ENCODE assay signal across 1 cellular context in genomic region chr19:58451358-58452101, GRCh38.
TF ChIP-seq lines count a peak whose summit lies in the region.

TSS of gene ZNF324B (plus strand) at chr19:58451622. CDS start at chr19:58453702, 2,080 bp downstream.

TF ChIP-seq in GM23338, 12 proteins besides CTCF, POLR2A, EP300 and RAD21 (continued from another document):
- TF ChIP-seq, protein P1, sequence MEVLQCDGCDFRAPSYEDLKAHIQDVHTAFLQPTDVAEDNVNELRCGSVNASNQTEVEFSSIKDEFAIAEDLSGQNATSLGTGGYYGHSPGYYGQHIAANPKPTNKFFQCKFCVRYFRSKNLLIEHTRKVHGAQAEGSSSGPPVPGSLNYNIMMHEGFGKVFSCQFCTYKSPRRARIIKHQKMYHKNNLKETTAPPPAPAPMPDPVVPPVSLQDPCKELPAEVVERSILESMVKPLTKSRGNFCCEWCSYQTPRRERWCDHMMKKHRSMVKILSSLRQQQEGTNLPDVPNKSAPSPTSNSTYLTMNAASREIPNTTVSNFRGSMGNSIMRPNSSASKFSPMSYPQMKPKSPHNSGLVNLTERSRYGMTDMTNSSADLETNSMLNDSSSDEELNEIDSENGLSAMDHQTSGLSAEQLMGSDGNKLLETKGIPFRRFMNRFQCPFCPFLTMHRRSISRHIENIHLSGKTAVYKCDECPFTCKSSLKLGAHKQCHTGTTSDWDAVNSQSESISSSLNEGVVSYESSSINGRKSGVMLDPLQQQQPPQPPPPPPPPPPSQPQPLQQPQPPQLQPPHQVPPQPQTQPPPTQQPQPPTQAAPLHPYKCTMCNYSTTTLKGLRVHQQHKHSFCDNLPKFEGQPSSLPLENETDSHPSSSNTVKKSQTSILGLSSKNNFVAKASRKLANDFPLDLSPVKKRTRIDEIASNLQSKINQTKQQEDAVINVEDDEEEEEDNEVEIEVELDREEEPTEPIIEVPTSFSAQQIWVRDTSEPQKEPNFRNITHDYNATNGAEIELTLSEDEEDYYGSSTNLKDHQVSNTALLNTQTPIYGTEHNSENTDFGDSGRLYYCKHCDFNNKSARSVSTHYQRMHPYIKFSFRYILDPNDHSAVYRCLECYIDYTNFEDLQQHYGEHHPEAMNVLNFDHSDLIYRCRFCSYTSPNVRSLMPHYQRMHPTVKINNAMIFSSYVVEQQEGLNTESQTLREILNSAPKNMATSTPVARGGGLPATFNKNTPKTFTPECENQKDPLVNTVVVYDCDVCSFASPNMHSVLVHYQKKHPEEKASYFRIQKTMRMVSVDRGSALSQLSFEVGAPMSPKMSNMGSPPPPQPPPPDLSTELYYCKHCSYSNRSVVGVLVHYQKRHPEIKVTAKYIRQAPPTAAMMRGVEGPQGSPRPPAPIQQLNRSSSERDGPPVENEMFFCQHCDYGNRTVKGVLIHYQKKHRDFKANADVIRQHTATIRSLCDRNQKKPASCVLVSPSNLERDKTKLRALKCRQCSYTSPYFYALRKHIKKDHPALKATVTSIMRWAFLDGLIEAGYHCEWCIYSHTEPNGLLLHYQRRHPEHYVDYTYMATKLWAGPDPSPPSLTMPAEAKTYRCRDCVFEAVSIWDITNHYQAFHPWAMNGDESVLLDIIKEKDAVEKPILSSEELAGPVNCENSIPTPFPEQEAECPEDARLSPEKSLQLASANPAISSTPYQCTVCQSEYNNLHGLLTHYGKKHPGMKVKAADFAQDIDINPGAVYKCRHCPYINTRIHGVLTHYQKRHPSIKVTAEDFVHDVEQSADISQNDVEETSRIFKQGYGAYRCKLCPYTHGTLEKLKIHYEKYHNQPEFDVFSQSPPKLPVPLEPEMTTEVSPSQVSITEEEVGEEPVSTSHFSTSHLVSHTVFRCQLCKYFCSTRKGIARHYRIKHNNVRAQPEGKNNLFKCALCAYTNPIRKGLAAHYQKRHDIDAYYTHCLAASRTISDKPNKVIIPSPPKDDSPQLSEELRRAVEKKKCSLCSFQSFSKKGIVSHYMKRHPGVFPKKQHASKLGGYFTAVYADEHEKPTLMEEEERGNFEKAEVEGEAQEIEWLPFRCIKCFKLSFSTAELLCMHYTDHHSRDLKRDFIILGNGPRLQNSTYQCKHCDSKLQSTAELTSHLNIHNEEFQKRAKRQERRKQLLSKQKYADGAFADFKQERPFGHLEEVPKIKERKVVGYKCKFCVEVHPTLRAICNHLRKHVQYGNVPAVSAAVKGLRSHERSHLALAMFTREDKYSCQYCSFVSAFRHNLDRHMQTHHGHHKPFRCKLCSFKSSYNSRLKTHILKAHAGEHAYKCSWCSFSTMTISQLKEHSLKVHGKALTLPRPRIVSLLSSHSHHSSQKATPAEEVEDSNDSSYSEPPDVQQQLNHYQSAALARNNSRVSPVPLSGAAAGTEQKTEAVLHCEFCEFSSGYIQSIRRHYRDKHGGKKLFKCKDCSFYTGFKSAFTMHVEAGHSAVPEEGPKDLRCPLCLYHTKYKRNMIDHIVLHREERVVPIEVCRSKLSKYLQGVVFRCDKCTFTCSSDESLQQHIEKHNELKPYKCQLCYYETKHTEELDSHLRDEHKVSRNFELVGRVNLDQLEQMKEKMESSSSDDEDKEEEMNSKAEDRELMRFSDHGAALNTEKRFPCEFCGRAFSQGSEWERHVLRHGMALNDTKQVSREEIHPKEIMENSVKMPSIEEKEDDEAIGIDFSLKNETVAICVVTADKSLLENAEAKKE (CRISPR knock-in tag; IDR thresholded peaks at IDR 0.05) = no peak
- TF ChIP-seq ETS1 (IDR thresholded peaks at IDR 0.05) (peak; percentile 91), ZNF331 (CRISPR knock-in tag; IDR thresholded peaks at IDR 0.05; ENCODE audit: low read depth) (no peak), REST (IDR thresholded peaks at IDR 0.05; ENCODE audit: unreplicated experiment) (no peak), POLR2AphosphoS5 (IDR thresholded peaks at IDR 0.05; ENCODE audit: low read depth) (peak; percentile 76), JUNB (IDR thresholded peaks at IDR 0.05; ENCODE audit: unreplicated experiment) (no peak), ZNF114 (CRISPR knock-in tag; IDR thresholded peaks at IDR 0.05) (no peak)
